In genomic region chr2:6858628-6859027, GRCh38 we compare ENCODE assay signal across 1 cellular context. TPM values are rescaled to one million over a fixed set of nuclear protein-coding genes. Genes with fewer than 3 reads are reported as not detected.
"Had no signal": no experiment of that assay in that cellular context is flagged by ENCODE, and none has a peak within 500 bp of the region (broad histone marks: within the 10 kb centered on the region; RNA-seq: fewer than 3 reads in every experiment).

No MANE protein-coding gene starts in this region.

RNA-seq across cellular contexts. Expression of gene CMPK2, which starts 7.1 kb away (rescaled TPM):
- total RNA-seq: LHCN-M2 had no signal
